ENCODE assay signal across 12 cellular contexts in the genomic region with DNA sequence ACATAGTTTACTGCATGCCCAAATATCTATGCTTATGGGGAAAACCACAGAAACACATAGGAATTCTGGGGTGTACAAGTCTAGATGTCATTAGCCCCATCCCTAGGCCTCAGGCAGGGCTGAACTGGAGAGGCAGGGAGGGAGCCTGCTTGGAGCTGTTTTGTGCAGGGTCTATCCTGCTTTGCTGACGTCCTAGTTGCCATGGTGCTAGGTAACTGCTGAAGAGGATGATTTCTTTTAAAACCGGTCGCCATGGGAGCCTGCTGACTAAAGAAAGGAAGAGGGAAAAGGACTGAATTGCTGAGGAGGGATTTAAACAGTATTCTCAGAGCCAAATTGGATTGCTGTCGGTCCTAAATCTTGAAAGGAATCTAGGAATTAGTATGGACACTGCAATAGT. TPM values are rescaled to one million over a fixed set of nuclear protein-coding genes. Genes with fewer than 3 reads are reported as not detected.
DNase-seq lines count a peak whose midpoint lies in the region; ATAC-seq lines count a peak whose summit lies in the region.
"Had no signal": no experiment of that assay in that cellular context is flagged by ENCODE, and none has a peak within 500 bp of the region (broad histone marks: within the 10 kb centered on the region; RNA-seq: fewer than 3 reads in every experiment).

No MANE protein-coding gene starts in this region.

- H3K36me3 ChIP-seq in iPS-20b (ENCODE audit: insufficient read depth, low read depth, low read length): no peaks in the 10 kb centered on the region

- intact Hi-C loops in Right ventricle myocardium inferior (cut with DNase I): no loop called here

- peaks cover 11% of the 10 kb centered on the region; the same call in 1 of the 2 replicates for H3K4me1 ChIP-seq in iPS-20b (ENCODE audit: insufficient read depth, low read length)

- H3K9me3 ChIP-seq in iPS-20b (ENCODE audit: insufficient read depth, low read depth, low read length): no peaks in the 10 kb centered on the region

- H3K27me3 ChIP-seq in iPS-20b (ENCODE audit: insufficient read depth, low read length): 0 out of 2 replicates have a peak, but pooled peaks cover 6% of the 10 kb centered on the region

- H3K9ac ChIP-seq in iPS-20b (ENCODE audit: low read depth, low read length): peak overlapping the region; percentile 84; the same call in 1 of the 2 replicates

- H3K27ac ChIP-seq in iPS-20b (ENCODE audit: low read length): peak overlapping the region; percentile 33

- in situ Hi-C loops in SK-MEL-5 (cut with HindIII; ENCODE audit: low pct_unique_long_range_greater_than_20kb, low sequenced_read_pairs): no loop called here

- ATAC-seq in GM19328 (IDR thresholded peaks at IDR 0.05; ENCODE audit: unreplicated experiment) (no peak), HG02759 (IDR thresholded peaks at IDR 0.05; ENCODE audit: unreplicated experiment) (no peak), Right ventricle myocardium inferior (no peak)
- ATAC-seq: activated CD4-positive, alpha-beta T cell treated with anti-CD3 and anti-CD28 coated beads for 36 hours; stimulated activated memory B cell treated with anti-CD40 and anti-IgM and Interleukin-4, amounts not matched to agents 10 μg/mL and 1 μg/mL and 100 μg/mL, for 72 hours had no signal

- DNase-seq in Ammon's horn (ENCODE audit: low spot score): peak; percentile 87
- peak; percentile 75 for DNase-seq in NCI-H1092 (lab: John Stamatoyannopoulos, UW)
- peak; percentile 20 for DNase-seq in SK-MEL-5 (ENCODE audit: low read depth, low spot score)
- DNase-seq in stimulated activated naive CD4-positive, alpha-beta T cell (lab: John Stamatoyannopoulos, UW): no peak
- DNase-seq in Right ventricle myocardium inferior (ENCODE audit: missing footprints): no peak
- DNase-seq: stimulated activated CD4-positive, alpha-beta T cell treated with anti-CD3 and anti-CD28 coated beads, Interleukin-2, amount 100 ng/mL, for 48 hours had no signal

- H3K4me3 ChIP-seq in iPS-20b (ENCODE audit: low read length): peak overlapping the region; percentile 11; the same call in 1 of the 2 replicates
- H3K4me3 ChIP-seq: GM12878 had no signal

RNA-seq across cellular contexts. Expression of a gene that starts 10.7 kb away (rescaled TPM):
- 20.5 and 22.5 TPM in 2 replicates for total RNA-seq in SK-MEL-5 (2014; rRNA removed; shearing (Covaris generic))
- polyA plus RNA-seq in SK-MEL-5 (2015; cell fraction: cytosol; rRNA removed): 11.9 and 15.7 TPM in 2 replicates
- polyA plus RNA-seq in SK-MEL-5 (2015; cell fraction: nucleus; rRNA removed): 7.7 and 11.1 TPM in 2 replicates
- total RNA-seq in Right ventricle myocardium inferior: not detected

RNA-seq across cellular contexts. Expression of a gene that starts 31.9 kb away (rescaled TPM):
- total RNA-seq in SK-MEL-5 (2014; rRNA removed; shearing (Covaris generic)): 39.7 and 40.6 TPM in 2 replicates
- polyA plus RNA-seq in SK-MEL-5 (2015; cell fraction: cytosol; rRNA removed): 36.1 and 47.0 TPM in 2 replicates
- polyA plus RNA-seq in SK-MEL-5 (2015; cell fraction: nucleus; rRNA removed): 25.2 and 30.4 TPM in 2 replicates
- 38.0 TPM for total RNA-seq in Right ventricle myocardium inferior

Comparison
In these comparisons a context has a peak if more than half of its experiments do, and no peak if none do; other contexts are left out.
1. DNase-seq: peak in Ammon's horn (single experiment), NCI-H1092 (single experiment) and SK-MEL-5 (single experiment); none in stimulated activated naive CD4-positive, alpha-beta T cell (0 of 6) and Right ventricle myocardium inferior (single experiment).
2. RNA of a gene that starts 10.7 kb away (total RNA-seq): 20.5 to 22.5 TPM in SK-MEL-5; not detected in Right ventricle myocardium inferior (single experiment); every median in the first group is over 10 times any median in the second.